8 cellular contexts compared by ENCODE assay signal in genomic region chr12:34022079-34022830, GRCh38. TPM values are rescaled to one million over a fixed set of nuclear protein-coding genes. Genes with fewer than 3 reads are reported as not detected.
DNase-seq lines count a peak whose midpoint lies in the region; ATAC-seq, FAIRE-seq and TF ChIP-seq lines count a peak whose summit lies in the region.

Gene ALG10, plus strand, starts transcription at chr12:34022496. Its CDS starts 104 bp downstream, at chr12:34022600.

- in situ Hi-C loops in HepG2 (cut with HindIII; ENCODE audit: extremely low pct_ligation_motif_present, low pct_unique_long_range_greater_than_20kb): loop anchor here (5.0 to 25.0 kb wide), 2 partner anchors 1085 to 1265 kb away; partner anchors contain the start of gene YARS2

- peak within 1 kb of the TSS; percentile 96 to 98 (median 97) for H3K4me3 Mint-ChIP-seq in CD4-positive, CD25-positive, alpha-beta regulatory T cell

- TF ChIP-seq RAD21 in HepG2 (CRISPR knock-in tag; IDR thresholded peaks at IDR 0.05): peak; percentile 43

- no peaks in the 10 kb centered on the region for H3K79me2 ChIP-seq in HepG2 (ENCODE audit: insufficient read depth, low read length)

- H3K36me3 ChIP-seq in CD4-positive, CD25-positive, alpha-beta regulatory T cell (ENCODE audit: control insufficient read depth, insufficient read depth, low read length): no peaks in the 10 kb centered on the region
- no peaks in the 10 kb centered on the region; a peak in 1 of 5 replicates for H3K36me3 ChIP-seq in HepG2 (replicated peaks in 1 of 2; ENCODE audit: control insufficient read depth in 1 of 2, insufficient read depth in 2 of 2, low read length in 2 of 2)

- peak; percentile 68 for TF ChIP-seq CTCF in HepG2 (CRISPR knock-in tag; IDR thresholded peaks at IDR 0.05)

- peak within 1 kb of the TSS; percentile 83 for H3K9ac ChIP-seq in HepG2 (ENCODE audit: insufficient read depth, low read depth, low read length)

- H3K27ac Mint-ChIP-seq in CD4-positive, CD25-positive, alpha-beta regulatory T cell: peak within 1 kb of the TSS; percentile 98 to 99 (median 99)

- 1% methylated on average over 20 of the region's 44 CpGs for WGBS in HepG2 (ENCODE audit: low lambda C conversion rate)

- no peaks in the 10 kb centered on the region for H3K9me3 ChIP-seq in CD4-positive, CD25-positive, alpha-beta regulatory T cell (ENCODE audit: control insufficient read depth in 2 of 2, low read length in 2 of 2)
- no peaks in the 10 kb centered on the region for H3K9me3 ChIP-seq in HepG2 (ENCODE audit: low read length)

- peak in 1 of 2 experiments; percentile 30; a peak in 1 of 4 replicates for TF ChIP-seq EP300 in HepG2 (IDR thresholded peaks at IDR 0.05; ENCODE audit: low read depth in 2 of 2, low read length in 2 of 2)
- TF ChIP-seq EP300 in HepG2 (CRISPR knock-in tag; IDR thresholded peaks at IDR 0.05; ENCODE audit: borderline replicate concordance): no peak

- peak within 1 kb of the TSS; percentile 78 for H3K4me2 ChIP-seq in HepG2 (ENCODE audit: low read depth, low read length)

- peak within 1 kb of the TSS; percentile 89 for H3K4me3 ChIP-seq in CD4-positive, CD25-positive, alpha-beta regulatory T cell (ENCODE audit: low read depth, low read length)
- H3K4me3 ChIP-seq in HepG2 (replicated peaks in 1 of 3; ENCODE audit: insufficient read depth in 1 of 3, low read depth in 2 of 3, low read length in 3 of 3): peak within 1 kb of the TSS; percentile 69 to 86 (median 82)

- peaks cover 9 to 34% (median 16%) of the 10 kb centered on the region in 4 donors for H3K4me1 Mint-ChIP-seq in CD4-positive, CD25-positive, alpha-beta regulatory T cell

- CTCF ChIA-PET in HepG2 (lab: Yijun Ruan, JAX; ENCODE audit: low intra/inter-chr PET ratio, low total read pairs): interaction anchor here (1.8 kb wide), 1 partner anchor 1265 kb away, joined by 14 read pairs; the partner anchor contains the start of gene YARS2

- peak; percentile 96 to 98 (median 98) for DNase-seq in CD4-positive, CD25-positive, alpha-beta regulatory T cell
- DNase-seq in NCI-H774 (lab: John Stamatoyannopoulos, UW) (peak; percentile 99), dermis blood vessel endothelial cell (peak; percentile 97), HepG2 (ENCODE audit: low spot score) (peak; percentile 95)
- DNase-seq in activated CD4-positive, alpha-beta T cell treated with anti-CD3 and anti-CD28 coated beads, Interleukin-2, amount 50 U/mL, for 4 hours: peak; percentile 95
- DNase-seq in stimulated activated CD4-positive, alpha-beta T cell treated with anti-CD3 and anti-CD28 coated beads, Interleukin-4, amount 100 ng/mL, for 1 hour: peak; percentile 93

- H3K4me1 ChIP-seq in CD4-positive, CD25-positive, alpha-beta regulatory T cell (ENCODE audit: control insufficient read depth, insufficient read depth, low read length, poor library complexity, severe bottlenecking): peaks cover 11% of the 10 kb centered on the region
- 0 out of 2 replicates have a peak, but pooled peaks cover 14% of the 10 kb centered on the region for H3K4me1 ChIP-seq in HepG2 (ENCODE audit: insufficient read depth, low read length)

- FAIRE-seq in HepG2 (lab: Jason Lieb, UNC): peak; percentile 60

- no peaks in the 10 kb centered on the region for H3K9me3 Mint-ChIP-seq in CD4-positive, CD25-positive, alpha-beta regulatory T cell

- intact Hi-C loops in HepG2 (cut with micrococcal nuclease; ENCODE audit: unreplicated experiment): loop anchor here (1.0 to 5.0 kb wide), 2 partner anchors 595 to 1267 kb away; partner anchors contain the start of gene YARS2

- peak within 1 kb of the TSS; percentile 91 for H3K27ac ChIP-seq in CD4-positive, CD25-positive, alpha-beta regulatory T cell (ENCODE audit: insufficient read depth, low read length, poor library complexity, severe bottlenecking)
- peak within 1 kb of the TSS; percentile 75 for H3K27ac ChIP-seq in HepG2 (ENCODE audit: extremely low read length, insufficient read depth, low read length)

- peaks cover 6% of the 10 kb centered on the region for H3K27me3 Mint-ChIP-seq in CD4-positive, CD25-positive, alpha-beta regulatory T cell

- no peaks in the 10 kb centered on the region for H3K27me3 ChIP-seq in CD4-positive, CD25-positive, alpha-beta regulatory T cell (ENCODE audit: control insufficient read depth, insufficient read depth, low read length)
- no peaks in the 10 kb centered on the region; a peak in 1 of 5 replicates for H3K27me3 ChIP-seq in HepG2 (ENCODE audit: control insufficient read depth in 1 of 2, insufficient read depth in 2 of 2, low read length in 2 of 2)

- POLR2A ChIA-PET in HepG2 (lab: Yijun Ruan, JAX): interaction anchor here (0.5 to 2.7 kb wide), 5 partner anchors 1075 to 1267 kb away, joined by 3 to 31 read pairs (median 4); partner anchors contain the start of genes PKP2 and YARS2

- BruUV-seq in HepG2 (replicated peaks; lab: Mats Ljungman, UMichigan): no TSS peak

- peak within 1 kb of the TSS; percentile 98 for H2AFZ ChIP-seq in HepG2 (ENCODE audit: low read length)

- peak; percentile 51 to 60; a peak in 2 of 4 replicates for TF ChIP-seq POLR2A in HepG2 (IDR thresholded peaks at IDR 0.05; ENCODE audit: insufficient read depth in 1 of 2, low read depth in 2 of 2, low read length in 2 of 2)

- no peaks in the 10 kb centered on the region for H4K20me1 ChIP-seq in HepG2 (ENCODE audit: insufficient read depth, low read length)

- ATAC-seq in CD4-positive, CD25-positive, alpha-beta regulatory T cell (ENCODE audit: low read depth in 2 of 2): peak; percentile 98 to 99
- ATAC-seq in GM19395 (IDR thresholded peaks at IDR 0.05; ENCODE audit: unreplicated experiment) (peak; percentile 100), HG03565 (IDR thresholded peaks at IDR 0.05; ENCODE audit: unreplicated experiment) (peak; percentile 97), HepG2 (peak; percentile 100)

- H3K36me3 Mint-ChIP-seq in CD4-positive, CD25-positive, alpha-beta regulatory T cell: peaks cover 6% of the 10 kb centered on the region

TF ChIP-seq in HepG2, 621 proteins besides CTCF, POLR2A, EP300 and RAD21 (continues in another document):
- TF ChIP-seq RFX1 (IDR thresholded peaks at IDR 0.05): no peak
- TF ChIP-seq BCLAF1 (IDR thresholded peaks at IDR 0.05): no peak
- TF ChIP-seq, protein P1, sequence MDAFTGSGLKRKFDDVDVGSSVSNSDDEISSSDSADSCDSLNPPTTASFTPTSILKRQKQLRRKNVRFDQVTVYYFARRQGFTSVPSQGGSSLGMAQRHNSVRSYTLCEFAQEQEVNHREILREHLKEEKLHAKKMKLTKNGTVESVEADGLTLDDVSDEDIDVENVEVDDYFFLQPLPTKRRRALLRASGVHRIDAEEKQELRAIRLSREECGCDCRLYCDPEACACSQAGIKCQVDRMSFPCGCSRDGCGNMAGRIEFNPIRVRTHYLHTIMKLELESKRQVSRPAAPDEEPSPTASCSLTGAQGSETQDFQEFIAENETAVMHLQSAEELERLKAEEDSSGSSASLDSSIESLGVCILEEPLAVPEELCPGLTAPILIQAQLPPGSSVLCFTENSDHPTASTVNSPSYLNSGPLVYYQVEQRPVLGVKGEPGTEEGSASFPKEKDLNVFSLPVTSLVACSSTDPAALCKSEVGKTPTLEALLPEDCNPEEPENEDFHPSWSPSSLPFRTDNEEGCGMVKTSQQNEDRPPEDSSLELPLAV (CRISPR knock-in tag; conservative IDR thresholded peaks at IDR 0.05; ENCODE audit: low read depth): no peak

RNA-seq across cellular contexts. Expression of gene ALG10, which starts in this region (rescaled TPM):
- total RNA-seq in CD4-positive, CD25-positive, alpha-beta regulatory T cell: 12.3 TPM
- 1 to 10 TPM; 2.6 to 4.7 (median 3.6) TPM for polyA plus RNA-seq in CD4-positive, CD25-positive, alpha-beta regulatory T cell
- total RNA-seq in dermis blood vessel endothelial cell: 12.9 and 13.7 TPM in 2 replicates
- total RNA-seq in HepG2 (2016; rRNA removed; fragmentation: Illumina TruSeq; extraction: Trizol): 13.1 and 17.4 TPM in 2 replicates
- total RNA-seq in HepG2 (2016; cell fraction: cytosol; rRNA removed; fragmentation: Illumina TruSeq; extraction: Trizol; ENCODE audit: low read depth): 2.6 and 3.4 TPM in 2 replicates
- total RNA-seq in HepG2 (2016; cell fraction: insoluble cytoplasmic fraction; rRNA removed; fragmentation: Illumina TruSeq; extraction: Trizol): 10.3 and 18.7 TPM in 2 replicates
- total RNA-seq in HepG2 (2016; cell fraction: membrane; rRNA removed; fragmentation: Illumina TruSeq; extraction: Trizol): 4.1 and 4.4 TPM in 2 replicates
- 22.7 and 23.9 TPM in 2 replicates for total RNA-seq in HepG2 (2016; cell fraction: nucleus; rRNA removed; fragmentation: Illumina TruSeq; extraction: Trizol)
- 5.2 and 7.9 TPM in 2 replicates for polyA plus RNA-seq in HepG2 (2011; rRNA removed)
- 3.9 and 4.1 TPM in 2 replicates for polyA plus RNA-seq in HepG2 (2011; cell fraction: cytosol; rRNA removed)
- 4.3 and 5.7 TPM in 2 replicates for polyA plus RNA-seq in HepG2 (2011; cell fraction: nucleus; rRNA removed)
- 2.9 and 3.3 TPM in 2 replicates for polyA plus RNA-seq in HepG2 (2012)
- polyA plus RNA-seq in HepG2 (2016; cell fraction: cytosol; fragmentation: Illumina TruSeq; extraction: Trizol; ENCODE audit: low read depth): 0.67 and 1.2 TPM in 2 replicates
- polyA plus RNA-seq in HepG2 (2016; cell fraction: insoluble cytoplasmic fraction; fragmentation: Illumina TruSeq; extraction: Trizol; ENCODE audit: low read depth): 4.6 and 5.2 TPM in 2 replicates
- 1.3 and 1.8 TPM in 2 replicates for polyA plus RNA-seq in HepG2 (2016; cell fraction: membrane; fragmentation: Illumina TruSeq; extraction: Trizol; ENCODE audit: low read depth)
- polyA plus RNA-seq in HepG2 (2016; cell fraction: nucleus; fragmentation: Illumina TruSeq; extraction: Trizol; ENCODE audit: insufficient read depth, low read depth): 13.5 and 15.5 TPM in 2 replicates
- polyA minus RNA-seq in HepG2 (2011; rRNA and poly(A)+ RNA removed; ENCODE audit: low replicate concordance): 72.7 and 91.4 TPM in 2 replicates
- 11.3 and 13.6 TPM in 2 replicates for polyA minus RNA-seq in HepG2 (2011; cell fraction: cytosol; rRNA and poly(A)+ RNA removed)
- 20.4 and 25.5 TPM in 2 replicates for polyA minus RNA-seq in HepG2 (2011; cell fraction: nucleus; rRNA and poly(A)+ RNA removed)

Comparison
In these comparisons a context has a peak if more than half of its experiments do, and no peak if none do; other contexts are left out.
1. Peak in every context shown above with its lines: DNase-seq, ATAC-seq, H3K4me3 ChIP-seq and H3K27ac ChIP-seq.